Comparison of ENCODE assay signal across 8 cellular contexts in the genomic region with DNA sequence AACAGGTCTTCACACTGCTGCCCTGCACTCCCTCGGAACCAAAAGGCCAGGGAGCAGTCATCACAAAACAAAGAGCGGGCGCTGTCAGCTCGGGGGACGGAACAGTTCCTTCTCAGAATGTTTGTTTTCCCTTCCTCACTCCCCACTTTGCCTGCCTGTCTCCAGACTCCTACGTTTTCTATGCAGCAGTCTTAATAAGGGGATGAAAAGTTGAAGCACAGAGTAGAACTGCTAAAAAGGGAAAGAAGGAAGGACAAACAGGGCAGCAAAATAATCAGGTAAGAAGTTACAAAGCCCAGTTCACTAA. TPM values are rescaled to one million over a fixed set of nuclear protein-coding genes. Genes with fewer than 3 reads are reported as not detected.
DNase-seq lines count a peak whose midpoint lies in the region; ATAC-seq and TF ChIP-seq lines count a peak whose summit lies in the region.

No MANE protein-coding gene starts in this region.

- peak overlapping the region; percentile 86 for H3K4me3 Mint-ChIP-seq in endodermal cell
- H3K4me3 Mint-ChIP-seq in natural killer cell treated with Interleukin-12 subunit alpha and Interleukin-12 subunit beta and Interleukin-15 and Interleukin-18, amount 100 ng/mL, for 72 hours, result peak overlapping the region; percentile 92

- DNase-seq in Ammon's horn (ENCODE audit: low spot score) (peak; percentile 24), PC-3 (no peak), endodermal cell (no peak), GDM1 (lab: John Stamatoyannopoulos, UW) (no peak), NCI-H187 (lab: John Stamatoyannopoulos, UW) (no peak), GM19240 (ENCODE audit: insufficient read length, low spot score) (no peak)
- no peak for DNase-seq in natural killer cell treated with Interleukin-12 subunit alpha and Interleukin-12 subunit beta and Interleukin-15 and Interleukin-18, amount 100 ng/mL, for 72 hours (ENCODE audit: low spot score)

- intact Hi-C loops in PC-3 (cut with micrococcal nuclease), result loop anchor here (1.0 kb wide), 1 partner anchor 41 kb away; a partner anchor contains a TSS

- peaks cover 25% of the 10 kb centered on the region for H3K4me1 ChIP-seq in PC-3 (ENCODE audit: insufficient read depth, low read length)
- no peaks in the 10 kb centered on the region for H3K4me1 ChIP-seq in endodermal cell (ENCODE audit: control insufficient read depth, insufficient read depth, low read length)

- no TSS peak for BruUV-seq in PC-3 (replicated peaks; lab: Mats Ljungman, UMichigan)

- H3F3A ChIP-seq in PC-3 (ENCODE audit: low read length, unreplicated experiment), result no peaks in the 10 kb centered on the region

- H3K79me2 ChIP-seq in PC-3 (ENCODE audit: low read length), result no peaks in the 10 kb centered on the region

- H3K27ac ChIP-seq in PC-3 (ENCODE audit: low read length) (no peak overlapping the region), endodermal cell (ENCODE audit: low read depth, low read length) (peak overlapping the region; percentile 96)

- H3K9me2 ChIP-seq in PC-3 (replicated peaks; ENCODE audit: low read length), result no peaks in the 10 kb centered on the region

- no peaks in the 10 kb centered on the region for H3K27me3 ChIP-seq in PC-3 (ENCODE audit: low read length)
- H3K27me3 ChIP-seq in endodermal cell (ENCODE audit: control insufficient read depth, insufficient read depth, low read length, poor library complexity, severe bottlenecking), result no peaks in the 10 kb centered on the region

- no peaks in the 10 kb centered on the region for H3K9me3 Mint-ChIP-seq in endodermal cell
- no peaks in the 10 kb centered on the region for H3K9me3 Mint-ChIP-seq in natural killer cell treated with Interleukin-12 subunit alpha and Interleukin-12 subunit beta and Interleukin-15 and Interleukin-18, amount 100 ng/mL, for 72 hours

- TF ChIP-seq CTCF in PC-3 (conservative IDR thresholded peaks at IDR 0.05; ENCODE audit: low read depth, low read length), result no peak
- no peak for TF ChIP-seq CTCF in endodermal cell (conservative IDR thresholded peaks at IDR 0.05)

- peaks cover 22% of the 10 kb centered on the region for H3K27me3 Mint-ChIP-seq in endodermal cell (ENCODE audit: insufficient read depth)
- peaks cover 30 to 36% of the 10 kb centered on the region in 2 donors for H3K27me3 Mint-ChIP-seq in natural killer cell treated with Interleukin-12 subunit alpha and Interleukin-12 subunit beta and Interleukin-15 and Interleukin-18, amount 100 ng/mL, for 72 hours

- H3K27ac Mint-ChIP-seq in endodermal cell, result peak overlapping the region; percentile 88
- peak overlapping the region in 1 of 2 donors; percentile 13 for H3K27ac Mint-ChIP-seq in natural killer cell treated with Interleukin-12 subunit alpha and Interleukin-12 subunit beta and Interleukin-15 and Interleukin-18, amount 100 ng/mL, for 72 hours

- H3K9ac ChIP-seq in PC-3 (ENCODE audit: low read length) (peak overlapping the region; percentile 27), endodermal cell (ENCODE audit: extremely low read depth, low read length, poor library complexity, severe bottlenecking) (peak overlapping the region; percentile 54)

- H3K36me3 ChIP-seq in PC-3 (ENCODE audit: low read depth, low read length) (no peaks in the 10 kb centered on the region), endodermal cell (ENCODE audit: control insufficient read depth, insufficient read depth, low read length) (peaks cover 16% of the 10 kb centered on the region)

- 0 to 3% methylated on average over 2 to 6 of the region's 6 CpGs for WGBS in endodermal cell (ENCODE audit: insufficient coverage in 1 of 2, insufficient read length in 1 of 2), 2 experiments

- H3K4me2 ChIP-seq in PC-3 (ENCODE audit: low read length), result peak overlapping the region; percentile 83

- H3K36me3 Mint-ChIP-seq in endodermal cell (ENCODE audit: low read depth), result peaks cover 12% of the 10 kb centered on the region
- no peaks in the 10 kb centered on the region for H3K36me3 Mint-ChIP-seq in natural killer cell treated with Interleukin-12 subunit alpha and Interleukin-12 subunit beta and Interleukin-15 and Interleukin-18, amount 100 ng/mL, for 72 hours

- H3K4me3 ChIP-seq in PC-3 (ENCODE audit: low read length) (peak overlapping the region; percentile 74), endodermal cell (ENCODE audit: low read length) (peak overlapping the region; percentile 87)

- H2AFZ ChIP-seq in PC-3 (ENCODE audit: low read length), result peak overlapping the region; percentile 91

- POLR2A ChIA-PET in PC-3 (lab: Charles Lee; ENCODE audit: unreplicated experiment), result no interaction called here

- ATAC-seq in PC-3 (peak; percentile 42; the same call in 1 of the 2 replicates), GM19324 (IDR thresholded peaks at IDR 0.05; ENCODE audit: low FRiP score, unreplicated experiment) (no peak)
- no peak for ATAC-seq in natural killer cell treated with Interleukin-12 subunit alpha and Interleukin-12 subunit beta and Interleukin-15 and Interleukin-18, amount 100 ng/mL, for 72 hours

- peaks cover 33% of the 10 kb centered on the region for H3K4me1 Mint-ChIP-seq in endodermal cell
- H3K4me1 Mint-ChIP-seq in natural killer cell treated with Interleukin-12 subunit alpha and Interleukin-12 subunit beta and Interleukin-15 and Interleukin-18, amount 100 ng/mL, for 72 hours (ENCODE audit: low read depth in 2 of 2), result peaks cover 11 to 12% of the 10 kb centered on the region in 2 donors

- no peaks in the 10 kb centered on the region for H4K20me1 ChIP-seq in PC-3 (ENCODE audit: low read length)

- no peaks in the 10 kb centered on the region for H3K9me3 ChIP-seq in PC-3 (ENCODE audit: low read length)
- H3K9me3 ChIP-seq in endodermal cell (ENCODE audit: control insufficient read depth, low read length), result no peaks in the 10 kb centered on the region

- CTCF ChIA-PET in PC-3 (lab: Charles Lee), result no interaction called here

RNA-seq across cellular contexts. Expression of a gene that starts 0.7 kb away (rescaled TPM):
- total RNA-seq in PC-3 (2014; rRNA removed), result 10.3 and 11.8 TPM in 2 replicates
- 10 to 100 TPM; 24.0 to 26.6 TPM for total RNA-seq in endodermal cell
- polyA plus RNA-seq in endodermal cell (2013, experiment 1 of 2), result 28.9 TPM
- 26.6 TPM for polyA plus RNA-seq in endodermal cell (2013, experiment 2 of 2)
- total RNA-seq in natural killer cell treated with Interleukin-12 subunit alpha and Interleukin-12 subunit beta and Interleukin-15 and Interleukin-18, amount 100 ng/mL, for 72 hours, result under 1 TPM; 0.05 to 0.42 TPM

RNA-seq across cellular contexts. Expression of a gene that starts 41.3 kb away (rescaled TPM):
- 41.6 and 50.1 TPM in 2 replicates for total RNA-seq in PC-3 (2014; rRNA removed)
- 10 to 100 TPM; 29.3 to 30.9 TPM for total RNA-seq in endodermal cell
- 32.4 TPM for polyA plus RNA-seq in endodermal cell (2013, experiment 1 of 2)
- polyA plus RNA-seq in endodermal cell (2013, experiment 2 of 2), result 34.6 TPM
- 10 to 100 TPM; 34.6 to 49.6 TPM for total RNA-seq in natural killer cell treated with Interleukin-12 subunit alpha and Interleukin-12 subunit beta and Interleukin-15 and Interleukin-18, amount 100 ng/mL, for 72 hours
